In genomic region chr4:39178706-39179105, GRCh38 we compare ENCODE assay signal across 27 cellular contexts. TPM values are rescaled to one million over a fixed set of nuclear protein-coding genes. Genes with fewer than 3 reads are reported as not detected.
DNase-seq lines count a peak whose midpoint lies in the region; ATAC-seq, FAIRE-seq and TF ChIP-seq lines count a peak whose summit lies in the region.
"Had no signal": no experiment of that assay in that cellular context is flagged by ENCODE, and none has a peak within 500 bp of the region (broad histone marks: within the 10 kb centered on the region; RNA-seq: fewer than 3 reads in every experiment).

No MANE protein-coding gene starts in this region.

- no peak overlapping the region for H3K4me3 ChIP-seq in IMR-90 (ENCODE audit: insufficient read depth, low read depth, low read length)
- H3K4me3 ChIP-seq in adipocyte (ENCODE audit: low read length): no peak overlapping the region
- no peak overlapping the region for H3K4me3 ChIP-seq in trophoblast cell (ENCODE audit: low read depth, low read length)
- H3K4me3 ChIP-seq: SK-N-MC had no signal

- no peak overlapping the region for H2BK120ac ChIP-seq in IMR-90 (ENCODE audit: low read depth, low read length)
- no peak overlapping the region for H2BK120ac ChIP-seq in trophoblast cell (ENCODE audit: insufficient read depth, low read length, poor library complexity)

- intact Hi-C loops in IMR-90 (cut with micrococcal nuclease): no loop called here

- H2AFZ ChIP-seq in IMR-90 (replicated peaks; ENCODE audit: low read length, poor library complexity) (no peak overlapping the region), trophoblast cell (ENCODE audit: insufficient read depth, low read length, poor library complexity) (no peak overlapping the region)

- no peak overlapping the region for H3K4ac ChIP-seq in IMR-90 (ENCODE audit: low read depth, low read length)
- H3K4ac ChIP-seq in trophoblast cell (ENCODE audit: low read depth, low read length): no peak overlapping the region

- H3K79me2 ChIP-seq in trophoblast cell (ENCODE audit: control insufficient read depth, insufficient read depth, low read length, poor library complexity): peaks cover 2% of the 10 kb centered on the region

- no TSS peak for BruUV-seq in IMR-90 (replicated peaks; lab: Mats Ljungman, UMichigan)

- no peak for TF ChIP-seq RAD21 in IMR-90 (IDR thresholded peaks at IDR 0.05; ENCODE audit: low read length)

- H4K20me1 ChIP-seq in IMR-90 (ENCODE audit: insufficient read depth, low read length): no peaks in the 10 kb centered on the region

- no peak overlapping the region for H2BK20ac ChIP-seq in IMR-90 (ENCODE audit: low read depth, low read length)

- no peak overlapping the region for H2BK12ac ChIP-seq in trophoblast cell (ENCODE audit: low read length)

- no peak for TF ChIP-seq CTCF in IMR-90 (conservative IDR thresholded peaks at IDR 0.05; ENCODE audit: low read depth, low read length)

- TF ChIP-seq POLR2A in IMR-90 (IDR thresholded peaks at IDR 0.05; ENCODE audit: low read depth, low read length): no peak

- no peak overlapping the region for H2AK9ac ChIP-seq in IMR-90 (replicated peaks; ENCODE audit: low read depth, low read length, poor library complexity)

- no peak for FAIRE-seq in frontal cortex (lab: Jason Lieb, UNC)
- FAIRE-seq: GM12891, HTR-8/SVneo, RCC 7860 had no signal

- H2AK5ac ChIP-seq in IMR-90 (ENCODE audit: low read depth, low read length) (no peak overlapping the region), trophoblast cell (ENCODE audit: low read length) (no peak overlapping the region)

- H3K27me3 ChIP-seq in IMR-90 (ENCODE audit: control insufficient read depth, insufficient read depth, low read length): no peaks in the 10 kb centered on the region
- no peaks in the 10 kb centered on the region for H3K27me3 ChIP-seq in adipocyte (replicated peaks; ENCODE audit: control insufficient read depth, insufficient read depth, low read length)
- H3K27me3 ChIP-seq in trophoblast cell (ENCODE audit: insufficient read depth, low read length): no peaks in the 10 kb centered on the region

- H3K4me1 ChIP-seq in IMR-90 (ENCODE audit: control insufficient read depth, insufficient read depth, low read length) (no peaks in the 10 kb centered on the region), adipocyte (ENCODE audit: control insufficient read depth, insufficient read depth, low read length) (peaks cover 4% of the 10 kb centered on the region), trophoblast cell (ENCODE audit: control insufficient read depth in 1 of 2, insufficient read depth in 2 of 2, low read length in 2 of 2) (no peaks in the 10 kb centered on the region)

- peak; percentile 7 for DNase-seq in ELR (ENCODE audit: low read depth)
- DNase-seq in IMR-90: peak; percentile 47
- peak; percentile 4 for DNase-seq in adipocyte (ENCODE audit: low read depth)
- DNase-seq in hepatic stellate cell (ENCODE audit: low spot score): peak; percentile 4
- no peak for DNase-seq in trophoblast cell
- DNase-seq in frontal cortex (ENCODE audit: low spot score in 2 of 2): no peak
- DNase-seq: Caco-2; CD8-positive, alpha-beta T cell; EL; GF-D8; H7; KBM-7; NCI-H1092 treated with DMSO at 0.1 percent for 48 hours; NCI-H1436; NCI-H187; NCI-H2081 treated with DMSO at 0.1 percent for 48 hours; NCI-H2171; NCI-H226; NCI-H510A; NCI-H69; SIG-M5 had no signal

- CTCF ChIA-PET in IMR-90 (lab: Yijun Ruan, JAX): interaction anchor here (0.6 kb wide), 1 partner anchor 93 kb away, joined by 3 read pairs; no protein-coding TSS in a partner anchor

- H3K27ac ChIP-seq in IMR-90 (ENCODE audit: insufficient read depth, low read length) (no peak overlapping the region), trophoblast cell (ENCODE audit: low read depth, low read length) (no peak overlapping the region)
- H3K27ac ChIP-seq: C4-2B, SK-N-MC had no signal

- ATAC-seq in IMR-90 (ENCODE audit: low read depth) (no peak), HG03139 (IDR thresholded peaks at IDR 0.05; ENCODE audit: unreplicated experiment) (no peak)
- ATAC-seq: CD8-positive, alpha-beta T cell had no signal

- H2BK5ac ChIP-seq in IMR-90 (ENCODE audit: low read depth, low read length, poor library complexity, severe bottlenecking) (no peak overlapping the region), trophoblast cell (ENCODE audit: low read depth, low read length, poor library complexity) (no peak overlapping the region)

- no peak overlapping the region for H2BK15ac ChIP-seq in IMR-90 (ENCODE audit: low read depth, low read length)

- no peak overlapping the region for H4K12ac ChIP-seq in trophoblast cell (ENCODE audit: low read depth, low read length)

- no peak overlapping the region for H4K5ac ChIP-seq in IMR-90 (ENCODE audit: low read depth, low read length)

- dilution Hi-C loops in IMR-90 (cut with HindIII; ENCODE audit: low sequenced_read_pairs, unreplicated experiment): no loop called here

- H3K23ac ChIP-seq in IMR-90 (ENCODE audit: low read depth, low read length) (no peak overlapping the region), trophoblast cell (ENCODE audit: low read length) (no peak overlapping the region)

- in situ Hi-C loops in IMR-90 (cut with MboI; ENCODE audit: low sequenced_read_pairs): no loop called here

- H3K9ac ChIP-seq in IMR-90 (ENCODE audit: low read depth, low read length) (no peak overlapping the region), adipocyte (ENCODE audit: low read length) (no peak overlapping the region), trophoblast cell (ENCODE audit: low read length) (no peak overlapping the region)

- POLR2A ChIA-PET in IMR-90 (lab: Charles Lee; ENCODE audit: unreplicated experiment): no interaction called here

- peaks cover 4 to 7% of the 10 kb centered on the region in 2 experiments; a peak in 2 of 4 replicates for H3K79me1 ChIP-seq in IMR-90 (ENCODE audit: low read depth in 1 of 2, low read length in 2 of 2)
- no peaks in the 10 kb centered on the region for H3K79me1 ChIP-seq in trophoblast cell (ENCODE audit: low read length)

- H3K56ac ChIP-seq in IMR-90 (ENCODE audit: extremely low read depth, insufficient read depth, low read length): no peak overlapping the region

- no peak overlapping the region for H4K8ac ChIP-seq in IMR-90 (ENCODE audit: low read depth in 2 of 2, low read length in 2 of 2)
- no peak overlapping the region for H4K8ac ChIP-seq in trophoblast cell (ENCODE audit: low read depth, low read length)

- no peaks in the 10 kb centered on the region for H3K9me1 ChIP-seq in IMR-90 (ENCODE audit: insufficient read depth, low read length)

- H3K4me2 ChIP-seq in IMR-90 (ENCODE audit: low read depth, low read length) (no peak overlapping the region), trophoblast cell (ENCODE audit: low read length) (no peak overlapping the region)

- H3K14ac ChIP-seq in IMR-90 (replicated peaks; ENCODE audit: low read depth, low read length): no peak overlapping the region
- H3K14ac ChIP-seq in trophoblast cell (ENCODE audit: low read length): no peak overlapping the region

- H3K36me3 ChIP-seq in IMR-90 (ENCODE audit: control insufficient read depth, insufficient read depth, low read length) (no peaks in the 10 kb centered on the region), adipocyte (ENCODE audit: control insufficient read depth, insufficient read depth, low read length, severe bottlenecking) (no peaks in the 10 kb centered on the region), trophoblast cell (ENCODE audit: control insufficient read depth in 1 of 2, insufficient read depth in 2 of 2, low read length in 2 of 2) (no peaks in the 10 kb centered on the region)

- H3K18ac ChIP-seq in IMR-90 (ENCODE audit: low read depth, low read length) (no peak overlapping the region), trophoblast cell (ENCODE audit: low read length) (no peak overlapping the region)

- H4K91ac ChIP-seq in IMR-90 (ENCODE audit: insufficient read depth, low read depth, low read length): no peak overlapping the region
- no peak overlapping the region for H4K91ac ChIP-seq in trophoblast cell (ENCODE audit: low read depth, low read length)

- H3K9me3 ChIP-seq in IMR-90 (ENCODE audit: control insufficient read depth, insufficient read depth, low read length) (no peaks in the 10 kb centered on the region), adipocyte (ENCODE audit: control insufficient read depth, low read length) (no peaks in the 10 kb centered on the region), trophoblast cell (ENCODE audit: insufficient read depth, low read depth, low read length) (no peaks in the 10 kb centered on the region)
- H3K9me3 ChIP-seq: Caco-2 had no signal

TF ChIP-seq in IMR-90, 13 proteins besides CTCF, POLR2A, EP300 and RAD21:
- TF ChIP-seq CHD1 (IDR thresholded peaks at IDR 0.05; ENCODE audit: low read depth, low read length) (no peak), SMC3 (IDR thresholded peaks at IDR 0.05; ENCODE audit: low read depth, low read length) (no peak), ELK1 (IDR thresholded peaks at IDR 0.05; ENCODE audit: borderline replicate concordance, low read depth, low read length) (no peak), BHLHE40 (IDR thresholded peaks at IDR 0.05; ENCODE audit: low read depth, low read length) (no peak), MAFK (IDR thresholded peaks at IDR 0.05; ENCODE audit: low read depth, low read length) (no peak), RFX5 (IDR thresholded peaks at IDR 0.05; ENCODE audit: low read depth, low read length) (no peak), CEBPB (IDR thresholded peaks at IDR 0.05; ENCODE audit: low read depth, low read length) (no peak)

RNA-seq across cellular contexts. Expression of gene WDR19, which starts 3.6 kb away (rescaled TPM):
- total RNA-seq in IMR-90 (2012; rRNA removed) (13.1 and 16.0 TPM in 2 replicates), frontal cortex (43.2 TPM)
- polyA plus RNA-seq in IMR-90 (2012; rRNA removed): 17.2 and 22.6 TPM in 2 replicates
- polyA plus RNA-seq in IMR-90 (2012; cell fraction: cytosol; rRNA removed): 4.3 and 7.7 TPM in 2 replicates
- 16.5 and 108 TPM in 2 replicates for polyA plus RNA-seq in IMR-90 (2012; cell fraction: nucleus; rRNA removed; ENCODE audit: low replicate concordance)
- 13.9 and 14.4 TPM in 2 replicates for polyA plus RNA-seq in trophoblast cell (2013)

Comparison
In these comparisons a context has a peak if more than half of its experiments do, and no peak if none do; other contexts are left out.
1. DNase-seq: peak in ELR (single experiment), IMR-90 (single experiment), adipocyte (single experiment) and hepatic stellate cell (single experiment); none in trophoblast cell (0 of 2) and frontal cortex (0 of 2).